In genomic region chr7:152180048-152180447, GRCh38 we compare ENCODE assay signal across 24 cellular contexts.
DNase-seq lines count a peak whose midpoint lies in the region; ATAC-seq, FAIRE-seq and TF ChIP-seq lines count a peak whose summit lies in the region.
"Had no signal": no experiment of that assay in that cellular context is flagged by ENCODE, and none has a peak within 500 bp of the region (broad histone marks: within the 10 kb centered on the region; RNA-seq: fewer than 3 reads in every experiment).

No MANE protein-coding gene starts in this region.

- H3K79me2 ChIP-seq in HepG2 (ENCODE audit: insufficient read depth, low read length) (no peaks in the 10 kb centered on the region), K562 (ENCODE audit: control insufficient read depth, insufficient read depth, low read length) (no peaks in the 10 kb centered on the region)

- H3K36me3 Mint-ChIP-seq in WTC11, result peaks cover 54% of the 10 kb centered on the region
- H3K36me3 Mint-ChIP-seq in stimulated activated naive B cell treated with anti-CD40 and anti-IgM and Interleukin-4, amounts not matched to agents 10 μg/mL and 1 μg/mL and 100 μg/mL, for 72 hours, result peaks cover 37 to 58% of the 10 kb centered on the region in 2 donors

- H3K27me3 Mint-ChIP-seq in WTC11 (ENCODE audit: low read depth), result no peaks in the 10 kb centered on the region
- no peaks in the 10 kb centered on the region for H3K27me3 Mint-ChIP-seq in stimulated activated naive B cell treated with anti-CD40 and anti-IgM and Interleukin-4, amounts not matched to agents 10 μg/mL and 1 μg/mL and 100 μg/mL, for 72 hours
- H3K27me3 Mint-ChIP-seq: B cell; CD4-positive, alpha-beta T cell had no signal

- H3K27me3 ChIP-seq in HepG2 (ENCODE audit: control insufficient read depth in 1 of 2, insufficient read depth in 2 of 2, low read length in 2 of 2), result no peaks in the 10 kb centered on the region
- H3K27me3 ChIP-seq in right lobe of liver, result no peaks in the 10 kb centered on the region
- H3K27me3 ChIP-seq in K562 (ENCODE audit: control insufficient read depth in 2 of 2, insufficient read depth in 2 of 2, low read length in 2 of 2), result no peaks in the 10 kb centered on the region
- H3K27me3 ChIP-seq: BLaER1 treated with 17β-estradiol and CSF1 and Interleukin-3, amounts not matched to agents 10 nM and 100 nM had no signal

- intact Hi-C loops in HepG2 (cut with micrococcal nuclease; ENCODE audit: unreplicated experiment), result no loop called here
- intact Hi-C loops in right lobe of liver (cut with DNase I), result no loop called here
- intact Hi-C loops in K562 (cut with micrococcal nuclease), result no loop called here

- no peak for TF ChIP-seq EP300 in HepG2 (IDR thresholded peaks at IDR 0.05; ENCODE audit: low read depth in 2 of 2, low read length in 2 of 2)
- TF ChIP-seq EP300 in HepG2 (CRISPR knock-in tag; IDR thresholded peaks at IDR 0.05; ENCODE audit: borderline replicate concordance), result no peak
- no peak for TF ChIP-seq EP300 in K562 (IDR thresholded peaks at IDR 0.05; ENCODE audit: low read length)

- CTCF ChIA-PET in HepG2 (lab: Yijun Ruan, JAX; ENCODE audit: low intra/inter-chr PET ratio, low total read pairs) (no interaction called here), WTC11 (lab: Charles Lee) (no interaction called here), K562 (lab: Yijun Ruan, JAX; ENCODE audit: low intra/inter-chr PET ratio) (no interaction called here)

- FAIRE-seq in HepG2 (lab: Jason Lieb, UNC), result no peak
- FAIRE-seq in K562 (lab: Jason Lieb, UNC), result no peak
- FAIRE-seq: A549, D721Med, G401.6, GM12891, GM19239 had no signal

- WGBS in HepG2 (ENCODE audit: low lambda C conversion rate), result 89% methylated on average over 5 of the region's 5 CpGs
- WGBS in right lobe of liver (ENCODE audit: insufficient coverage, low coverage, low lambda C conversion rate, missing lambda C conversion rate), result 78% methylated on average over 5 of the region's 5 CpGs
- WGBS in K562 (ENCODE audit: insufficient coverage, low coverage, missing lambda C conversion rate), result 83% methylated on average over 5 of the region's 5 CpGs

- TF ChIP-seq RAD21 in HepG2 (CRISPR knock-in tag; IDR thresholded peaks at IDR 0.05) (no peak), K562 (CRISPR knock-in tag; conservative IDR thresholded peaks at IDR 0.05 in 1 of 2, IDR thresholded peaks at IDR 0.05 in 1 of 2) (no peak)

- in situ Hi-C loops in HepG2 (cut with HindIII; ENCODE audit: extremely low pct_ligation_motif_present, low pct_unique_long_range_greater_than_20kb) (no loop called here), K562 (cut with MboI) (no loop called here)

- no peaks in the 10 kb centered on the region for H3K9me1 ChIP-seq in K562 (ENCODE audit: control insufficient read depth, insufficient read depth, low read length)

- TF ChIP-seq POLR2A in HepG2 (IDR thresholded peaks at IDR 0.05; ENCODE audit: insufficient read depth in 1 of 2, low read depth in 2 of 2, low read length in 2 of 2) (no peak), right lobe of liver (IDR thresholded peaks at IDR 0.05) (no peak), K562 (conservative IDR thresholded peaks at IDR 0.05) (no peak)

- no peak overlapping the region for H2AFZ ChIP-seq in HepG2 (ENCODE audit: low read length)
- H2AFZ ChIP-seq in K562 (ENCODE audit: low read depth, low read length), result no peak overlapping the region

- H3K9ac ChIP-seq in HepG2 (ENCODE audit: insufficient read depth, low read depth, low read length), result no peak overlapping the region
- H3K9ac ChIP-seq in K562 (ENCODE audit: insufficient read depth in 1 of 2, low read depth in 2 of 2, low read length in 2 of 2), result no peak overlapping the region
- H3K9ac ChIP-seq: BLaER1 treated with 17β-estradiol and CSF1 and Interleukin-3, amounts not matched to agents 10 nM and 100 nM had no signal

- DNase-seq in HepG2 (ENCODE audit: low spot score) (no peak), right lobe of liver (no peak), WTC11 (ENCODE audit: low spot score) (no peak), K562 (ENCODE audit: extremely low read depth in 1 of 4, low spot score in 3 of 4) (no peak), NCI-H1694 (lab: John Stamatoyannopoulos, UW) (no peak), cerebellum (ENCODE audit: low spot score) (no peak)
- no peak for DNase-seq in stimulated activated naive B cell treated with anti-CD40 and anti-IgM and Interleukin-4, amounts not matched to agents 10 μg/mL and 1 μg/mL and 100 μg/mL, for 72 hours
- DNase-seq: AML-193; Caco-2; Calu3; CD4-positive, alpha-beta T cell; DMS79 treated with DMSO at 0.1 percent for 48 hours; GF-D8 had no signal

- H3K4me3 Mint-ChIP-seq in WTC11, result no peak overlapping the region
- no peak overlapping the region for H3K4me3 Mint-ChIP-seq in stimulated activated naive B cell treated with anti-CD40 and anti-IgM and Interleukin-4, amounts not matched to agents 10 μg/mL and 1 μg/mL and 100 μg/mL, for 72 hours
- H3K4me3 Mint-ChIP-seq: B cell; CD4-positive, alpha-beta T cell; CD8-positive, alpha-beta T cell had no signal

- no peaks in the 10 kb centered on the region for H3K4me1 Mint-ChIP-seq in WTC11
- H3K4me1 Mint-ChIP-seq in stimulated activated naive B cell treated with anti-CD40 and anti-IgM and Interleukin-4, amounts not matched to agents 10 μg/mL and 1 μg/mL and 100 μg/mL, for 72 hours, result peaks cover 14 to 15% of the 10 kb centered on the region in 2 donors

- H3K36me3 ChIP-seq in HepG2 (replicated peaks in 1 of 2; ENCODE audit: control insufficient read depth in 1 of 2, insufficient read depth in 2 of 2, low read length in 2 of 2) (peaks cover 25 to 66% of the 10 kb centered on the region in 2 experiments; a peak in 4 of 5 replicates), right lobe of liver (peaks cover 0 to 88% (median 35%) of the 10 kb centered on the region in 4 donors), K562 (ENCODE audit: control insufficient read depth, insufficient read depth, low read length) (peaks cover 83% of the 10 kb centered on the region)

- POLR2A ChIA-PET in HepG2 (lab: Yijun Ruan, JAX), result no interaction called here
- POLR2A ChIA-PET in WTC11 (lab: Charles Lee), result no interaction called here
- POLR2A ChIA-PET in K562 (lab: Yijun Ruan, JAX), result no interaction called here

- H3K27ac ChIP-seq in HepG2 (ENCODE audit: extremely low read length, insufficient read depth, low read length) (no peak overlapping the region), right lobe of liver (no peak overlapping the region), K562 (ENCODE audit: extremely low read depth, low read depth, low read length) (no peak overlapping the region)
- H3K27ac ChIP-seq: 22Rv1; A549; BLaER1 treated with 17β-estradiol and CSF1 and Interleukin-3, amounts not matched to agents 10 nM and 100 nM; C4-2B had no signal

- no peak for TF ChIP-seq CTCF in HepG2 (CRISPR knock-in tag; IDR thresholded peaks at IDR 0.05)
- no peak for TF ChIP-seq CTCF in right lobe of liver (IDR thresholded peaks at IDR 0.05)
- TF ChIP-seq CTCF in WTC11 (IDR thresholded peaks at IDR 0.05), result no peak
- no peak for TF ChIP-seq CTCF in K562 (IDR thresholded peaks at IDR 0.05 in 2 of 3, conservative IDR thresholded peaks at IDR 0.05 in 1 of 3; ENCODE audit: insufficient read depth in 2 of 3, low read depth in 1 of 3, low read length in 3 of 3)

- H3K9me3 ChIP-seq in HepG2 (ENCODE audit: low read length) (no peaks in the 10 kb centered on the region), right lobe of liver (no peaks in the 10 kb centered on the region), K562 (replicated peaks; ENCODE audit: control insufficient read depth, insufficient read depth, low read depth, low read length) (no peaks in the 10 kb centered on the region)
- H3K9me3 ChIP-seq: A549; BLaER1 treated with 17β-estradiol and CSF1 and Interleukin-3, amounts not matched to agents 10 nM and 100 nM; Caco-2 had no signal

- H3K4me3 ChIP-seq in HepG2 (replicated peaks in 1 of 3; ENCODE audit: insufficient read depth in 1 of 3, low read depth in 2 of 3, low read length in 3 of 3) (no peak overlapping the region), right lobe of liver (no peak overlapping the region), K562 (no peak overlapping the region)
- H3K4me3 ChIP-seq: A549; BLaER1 treated with 17β-estradiol and CSF1 and Interleukin-3, amounts not matched to agents 10 nM and 100 nM had no signal

- H4K20me1 ChIP-seq in HepG2 (ENCODE audit: insufficient read depth, low read length) (no peaks in the 10 kb centered on the region), K562 (replicated peaks; ENCODE audit: control insufficient read depth, insufficient read depth, low read length) (peaks cover 7% of the 10 kb centered on the region; the same call in 1 of the 2 replicates)

- H3K4me1 ChIP-seq in HepG2 (ENCODE audit: insufficient read depth, low read length) (no peaks in the 10 kb centered on the region), right lobe of liver (no peaks in the 10 kb centered on the region), K562 (replicated peaks in 1 of 2; ENCODE audit: control insufficient read depth in 2 of 2, insufficient read depth in 2 of 2, low read length in 2 of 2) (no peaks in the 10 kb centered on the region)
- H3K4me1 ChIP-seq: A549; BLaER1 treated with 17β-estradiol and CSF1 and Interleukin-3, amounts not matched to agents 10 nM and 100 nM; Caco-2 had no signal

- no peak overlapping the region for H3K27ac Mint-ChIP-seq in WTC11
- H3K27ac Mint-ChIP-seq in stimulated activated naive B cell treated with anti-CD40 and anti-IgM and Interleukin-4, amounts not matched to agents 10 μg/mL and 1 μg/mL and 100 μg/mL, for 72 hours, result peak overlapping the region; percentile 47
- H3K27ac Mint-ChIP-seq: B cell; CD4-positive, alpha-beta T cell; CD8-positive, alpha-beta T cell had no signal

- H3K4me2 ChIP-seq in HepG2 (ENCODE audit: low read depth, low read length), result no peak overlapping the region
- no peak overlapping the region for H3K4me2 ChIP-seq in K562 (ENCODE audit: insufficient read depth, low read length)
- H3K4me2 ChIP-seq: A549; BLaER1 treated with 17β-estradiol and CSF1 and Interleukin-3, amounts not matched to agents 10 nM and 100 nM had no signal

- BruUV-seq in HepG2 (replicated peaks; lab: Mats Ljungman, UMichigan), result no TSS peak
- BruUV-seq in K562 (replicated peaks; lab: Mats Ljungman, UMichigan), result no TSS peak

- no peaks in the 10 kb centered on the region for H3K9me3 Mint-ChIP-seq in WTC11
- no peaks in the 10 kb centered on the region for H3K9me3 Mint-ChIP-seq in stimulated activated naive B cell treated with anti-CD40 and anti-IgM and Interleukin-4, amounts not matched to agents 10 μg/mL and 1 μg/mL and 100 μg/mL, for 72 hours
- H3K9me3 Mint-ChIP-seq: CD4-positive, alpha-beta T cell; CD8-positive, alpha-beta T cell had no signal

- no peak for ATAC-seq in HepG2
- no peak for ATAC-seq in right lobe of liver
- ATAC-seq in WTC11, result no peak
- ATAC-seq in K562, result no peak
- no peak for ATAC-seq in stimulated activated naive B cell treated with anti-CD40 and anti-IgM and Interleukin-4, amounts not matched to agents 10 μg/mL and 1 μg/mL and 100 μg/mL, for 72 hours (replicated peaks)
- ATAC-seq in GM19395 (IDR thresholded peaks at IDR 0.05; ENCODE audit: unreplicated experiment), result no peak
- ATAC-seq: A549; CD8-positive, alpha-beta T cell had no signal

TF ChIP-seq in WTC11, 78 proteins besides CTCF, POLR2A, EP300 and RAD21:
- 0 out of 2 replicates have a peak, but pooled peaks have one; percentile 51 for TF ChIP-seq ZNF121 (CRISPR knock-in tag; IDR thresholded peaks at IDR 0.05)
- TF ChIP-seq ATF1 (CRISPR knock-in tag; IDR thresholded peaks at IDR 0.05), result no peak

TF ChIP-seq in K562, 482 proteins besides CTCF, POLR2A, EP300 and RAD21 (continues in another document):
- TF ChIP-seq KLF10 (CRISPR knock-in tag; IDR thresholded peaks at IDR 0.05), result no peak
- TF ChIP-seq TGIF2 (CRISPR knock-in tag; IDR thresholded peaks at IDR 0.05), result no peak

Comparison
In these comparisons a context has a peak if more than half of its experiments do, and no peak if none do; other contexts are left out.
1. Of the 241 proteins assayed by ChIP-seq in both HepG2 and K562: peak only in HepG2: none; only in K562: none; in both: RBM22 and ZNF121; in neither: 239.